1 cellular context compared by ENCODE assay signal in genomic region chr4:40515398-40516293, GRCh38.
TF ChIP-seq lines count a peak whose summit lies in the region.

No MANE protein-coding gene starts in this region.

TF ChIP-seq in K562, 482 proteins besides CTCF, POLR2A, EP300 and RAD21 (continued from another document and continues in another):
- TF ChIP-seq RNF219 (CRISPR knock-in tag; IDR thresholded peaks at IDR 0.05) (no peak), NR2C1 (IDR thresholded peaks at IDR 0.05) (peak; percentile 51; the same call in 1 of the 2 replicates), NR2C1 (tag; IDR thresholded peaks at IDR 0.05) (peak; percentile 66), CTCFL (IDR thresholded peaks at IDR 0.05; ENCODE audit: borderline replicate concordance, insufficient read depth, low read depth, low read length, poor library complexity, severe bottlenecking) (no peak), MECOM (CRISPR knock-in tag; IDR thresholded peaks at IDR 0.05) (no peak), UBTF (IDR thresholded peaks at IDR 0.05; ENCODE audit: borderline replicate concordance in 1 of 2, low read depth in 2 of 2, low read length in 2 of 2) (no peak), NKRF (IDR thresholded peaks at IDR 0.05; ENCODE audit: borderline replicate concordance) (no peak), GABPB1 (CRISPR knock-in tag; IDR thresholded peaks at IDR 0.05) (peak; percentile 59; the same call in 1 of the 2 replicates), ZNF699 (CRISPR knock-in tag; IDR thresholded peaks at IDR 0.05; ENCODE audit: insufficient replicate concordance) (no peak), ZNF316 (IDR thresholded peaks at IDR 0.05) (peak; percentile 12; the same call in 1 of the 2 replicates), DMBX1 (CRISPR knock-in tag; IDR thresholded peaks at IDR 0.05; ENCODE audit: borderline replicate concordance) (peak; percentile 17; the same call in 1 of the 2 replicates), CCNT2 (IDR thresholded peaks at IDR 0.05; ENCODE audit: borderline replicate concordance, extremely low read depth, insufficient read length, low read depth, low read length) (peak; percentile 33), NR4A1 (CRISPR knock-in tag; IDR thresholded peaks at IDR 0.05) (no peak), NR4A1 (tag; IDR thresholded peaks at IDR 0.05) (no peak), SIN3A (IDR thresholded peaks at IDR 0.05; ENCODE audit: borderline replicate concordance in 2 of 2, control insufficient read depth in 1 of 2, low read depth in 2 of 2, low read length in 2 of 2) (no peak), ZEB2 (IDR thresholded peaks at IDR 0.05) (peak; percentile 21; the same call in 1 of the 2 replicates), ZFP36 (IDR thresholded peaks at IDR 0.05; ENCODE audit: low read depth, low read length, partially characterized antibody) (peak; percentile 97), RAD51 (IDR thresholded peaks at IDR 0.05; ENCODE audit: borderline replicate concordance, low read depth) (no peak), NR2C2 (CRISPR knock-in tag; IDR thresholded peaks at IDR 0.05) (no peak), NR2C2 (tag; IDR thresholded peaks at IDR 0.05) (peak; percentile 84), CBX5 (IDR thresholded peaks at IDR 0.05; ENCODE audit: borderline replicate concordance, low read depth) (no peak), BRD9 (IDR thresholded peaks at IDR 0.05; ENCODE audit: low read depth, partially characterized antibody) (peak; percentile 84), ARID1B (IDR thresholded peaks at IDR 0.05) (peak; percentile 59; the same call in 1 of the 2 replicates), SRF (CRISPR knock-in tag; IDR thresholded peaks at IDR 0.05) (peak in 1 of 2 experiments; percentile 83; a peak in 2 of 4 replicates), RERE (CRISPR knock-in tag; IDR thresholded peaks at IDR 0.05; ENCODE audit: borderline replicate concordance) (no peak), NR3C1 (CRISPR knock-in tag; IDR thresholded peaks at IDR 0.05) (no peak), HDAC2 (IDR thresholded peaks at IDR 0.05) (peak; percentile 95), RCOR1 (IDR thresholded peaks at IDR 0.05; ENCODE audit: borderline replicate concordance in 1 of 2, low read depth in 2 of 2, low read length in 2 of 2) (peak; percentile 66 to 68), POLR2H (tag; IDR thresholded peaks at IDR 0.05; ENCODE audit: low read depth) (peak; percentile 94), ZFX (CRISPR knock-in tag; IDR thresholded peaks at IDR 0.05) (peak; percentile 34; the same call in 1 of the 2 replicates), ELK3 (CRISPR knock-in tag; IDR thresholded peaks at IDR 0.05) (no peak), HMG20A (CRISPR knock-in tag; conservative IDR thresholded peaks at IDR 0.05) (no peak), NFIC (IDR thresholded peaks at IDR 0.05) (peak; percentile 5), ZZZ3 (IDR thresholded peaks at IDR 0.05) (no peak), ELF2 (CRISPR knock-in tag; IDR thresholded peaks at IDR 0.05) (no peak), EGR1 (conservative IDR thresholded peaks at IDR 0.05) (no peak; the same call in none of the 2 replicates), STAG1 (CRISPR knock-in tag; IDR thresholded peaks at IDR 0.05; ENCODE audit: borderline replicate concordance) (no peak), SP1 (CRISPR knock-in tag; IDR thresholded peaks at IDR 0.05) (peak; percentile 69), BCOR (IDR thresholded peaks at IDR 0.05) (peak; percentile 98), ZBTB5 (IDR thresholded peaks at IDR 0.05) (no peak), ZNF639 (CRISPR knock-in tag; conservative IDR thresholded peaks at IDR 0.05 in 1 of 2, IDR thresholded peaks at IDR 0.05 in 1 of 2) (no peak)
